Comparison of ENCODE assay signal across 8 cellular contexts in the genomic region with DNA sequence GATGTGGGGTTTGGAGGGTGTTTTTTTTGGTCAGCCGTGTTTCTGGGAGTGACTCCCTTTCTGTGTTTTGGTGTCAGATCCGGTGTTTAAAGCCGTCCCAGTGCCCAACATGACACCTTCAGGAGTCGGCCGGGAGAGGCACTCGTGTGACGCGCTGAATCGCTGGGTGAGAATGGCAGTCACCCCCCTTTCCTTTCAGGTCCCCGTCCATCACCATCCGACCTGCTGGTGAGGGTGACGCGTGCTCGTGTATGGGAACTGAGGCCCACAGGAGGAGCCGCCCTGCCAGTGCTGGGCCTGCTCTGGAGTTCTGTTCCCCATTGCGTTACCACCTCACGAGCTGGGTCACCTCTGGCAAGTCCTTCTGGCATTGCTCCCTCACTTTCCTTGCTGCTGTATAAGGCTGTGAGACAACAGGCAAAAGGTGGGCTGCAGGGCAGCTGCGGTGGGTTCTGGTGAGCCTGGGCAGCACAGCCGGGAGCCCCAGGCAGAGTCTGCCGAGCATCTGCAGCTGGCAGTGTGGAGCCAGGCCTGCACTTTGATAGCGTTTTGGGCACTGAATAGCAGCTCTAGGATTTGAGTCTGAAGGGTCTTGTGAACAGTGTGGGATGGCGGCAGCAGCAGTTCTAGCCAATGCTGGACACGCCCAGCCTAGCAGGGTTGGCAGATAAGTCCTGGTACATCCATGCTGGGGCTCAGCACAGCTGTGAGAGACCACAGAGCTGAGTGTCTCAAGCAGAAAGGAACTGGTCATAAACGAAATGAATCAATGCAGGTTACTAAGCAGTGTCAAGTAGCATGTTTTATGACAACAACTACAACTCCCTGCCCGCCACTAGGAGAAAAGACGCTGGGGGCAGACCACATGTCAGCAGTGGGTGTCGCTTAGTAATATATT. TPM values are rescaled to one million over a fixed set of nuclear protein-coding genes. Genes with fewer than 3 reads are reported as not detected.
DNase-seq lines count a peak whose midpoint lies in the region; ATAC-seq and TF ChIP-seq lines count a peak whose summit lies in the region.
"Not testable (repeated sequence)": the region's sequence is repeated elsewhere in the genome, so short reads cannot be mapped to it uniquely, and the experiment has no call there.

No MANE protein-coding gene starts in this region.

- H3K9me3 ChIP-seq in PC-3 (ENCODE audit: low read length); mesodermal cell (ENCODE audit: control insufficient read depth, low read length); upper lobe of right lung: not testable (repeated sequence)

- not testable (repeated sequence) for H3K27ac ChIP-seq in PC-3 (ENCODE audit: low read length); upper lobe of right lung
- H3K27ac ChIP-seq in dorsolateral prefrontal cortex (peak overlapping the region in 49 of 59 donors; percentile 0 to 79 (median 55)), mesodermal cell (ENCODE audit: low read depth, low read length, severe bottlenecking) (peak overlapping the region; percentile 19)

- TF ChIP-seq CTCF in PC-3 (conservative IDR thresholded peaks at IDR 0.05; ENCODE audit: low read depth, low read length); dorsolateral prefrontal cortex (IDR thresholded peaks at IDR 0.05 in 54 of 56, conservative IDR thresholded peaks at IDR 0.05 in 2 of 56; ENCODE audit: low read depth in 1 of 56, partially characterized antibody in 56 of 56); upper lobe of right lung (IDR thresholded peaks at IDR 0.05): not testable (repeated sequence)

- intact Hi-C loops in PC-3 (cut with micrococcal nuclease); dorsolateral prefrontal cortex (cut with DNase I); Right ventricle myocardium inferior (cut with DNase I); sciatic nerve (cut with DNase I); upper lobe of right lung (cut with DNase I): not testable (repeated sequence)

- H3K9me3 Mint-ChIP-seq in activated T-cell treated with anti-CD3 and anti-CD28 coated beads, Interleukin-2, amount 50 U/mL, for 72 hours = not testable (repeated sequence)

- ATAC-seq in PC-3 (peak; percentile 39), Right ventricle myocardium inferior (peak; percentile 14), sciatic nerve (peak; percentile 44), upper lobe of right lung (peak; percentile 10)
- ATAC-seq in activated T-cell treated with anti-CD3 and anti-CD28 coated beads, Interleukin-2, amount 50 U/mL, for 72 hours (replicated peaks in 1 of 2) = peak; percentile 18 to 29

- H3K36me3 ChIP-seq in PC-3 (ENCODE audit: low read depth, low read length) (peaks cover 22% of the 10 kb centered on the region), mesodermal cell (ENCODE audit: control insufficient read depth, insufficient read depth, low read length) (peaks cover 88% of the 10 kb centered on the region), upper lobe of right lung (peaks cover 92% of the 10 kb centered on the region)

- BruUV-seq in PC-3 (replicated peaks; lab: Mats Ljungman, UMichigan) = not testable (repeated sequence)

- H3K9me2 ChIP-seq in PC-3 (replicated peaks; ENCODE audit: low read length) = not testable (repeated sequence)

- not testable (repeated sequence) for H2AFZ ChIP-seq in PC-3 (ENCODE audit: low read length)

- not testable (repeated sequence) for H3K27ac Mint-ChIP-seq in activated T-cell treated with anti-CD3 and anti-CD28 coated beads, Interleukin-2, amount 50 U/mL, for 72 hours

- not testable (repeated sequence) for H3K4me1 Mint-ChIP-seq in activated T-cell treated with anti-CD3 and anti-CD28 coated beads, Interleukin-2, amount 50 U/mL, for 72 hours (ENCODE audit: low read depth)

- not testable (repeated sequence) for H3K79me2 ChIP-seq in PC-3 (ENCODE audit: low read length)

- not testable (repeated sequence) for H3K4me3 Mint-ChIP-seq in activated T-cell treated with anti-CD3 and anti-CD28 coated beads, Interleukin-2, amount 50 U/mL, for 72 hours

- H3K4me1 ChIP-seq in PC-3 (ENCODE audit: insufficient read depth, low read length); upper lobe of right lung: not testable (repeated sequence)
- peaks cover 11% of the 10 kb centered on the region for H3K4me1 ChIP-seq in mesodermal cell (ENCODE audit: control insufficient read depth, insufficient read depth, low read length, poor library complexity, severe bottlenecking)

- not testable (repeated sequence) for H3K4me3 ChIP-seq in PC-3 (ENCODE audit: low read length); mesodermal cell (ENCODE audit: extremely low read depth, insufficient read depth, low read length, poor library complexity, severe bottlenecking); upper lobe of right lung
- peak overlapping the region in 6 of 59 donors; percentile 7 to 20 (median 12) for H3K4me3 ChIP-seq in dorsolateral prefrontal cortex

- CTCF ChIA-PET in PC-3 (lab: Charles Lee) = not testable (repeated sequence)

- not testable (repeated sequence) for H3K27me3 ChIP-seq in PC-3 (ENCODE audit: low read length); dorsolateral prefrontal cortex; upper lobe of right lung

- POLR2A ChIA-PET in PC-3 (lab: Charles Lee; ENCODE audit: unreplicated experiment) = not testable (repeated sequence)

- peak; percentile 52 for DNase-seq in EL
- not testable (repeated sequence) for DNase-seq in PC-3; activated T-cell treated with anti-CD3 and anti-CD28 coated beads, Interleukin-2, amount 50 U/mL, for 72 hours; Right ventricle myocardium inferior (ENCODE audit: missing footprints); sciatic nerve (ENCODE audit: low spot score)
- DNase-seq in dorsolateral prefrontal cortex = peak in 3 of 10 donors; percentile 45 to 54 (median 54)
- DNase-seq in upper lobe of right lung = peak; percentile 67

- not testable (repeated sequence) for H3K27me3 Mint-ChIP-seq in activated T-cell treated with anti-CD3 and anti-CD28 coated beads, Interleukin-2, amount 50 U/mL, for 72 hours (ENCODE audit: low read depth)

- H4K20me1 ChIP-seq in PC-3 (ENCODE audit: low read length) = not testable (repeated sequence)

- not testable (repeated sequence) for H3K4me2 ChIP-seq in PC-3 (ENCODE audit: low read length)

- WGBS in mesodermal cell (ENCODE audit: insufficient coverage in 2 of 2), 2 experiments = 92 to 96% methylated on average over 19 to 20 of the region's 27 CpGs

- not testable (repeated sequence) for H3F3A ChIP-seq in PC-3 (ENCODE audit: low read length, unreplicated experiment)

- peaks cover 8 to 18% of the 10 kb centered on the region in 2 donors for H3K36me3 Mint-ChIP-seq in activated T-cell treated with anti-CD3 and anti-CD28 coated beads, Interleukin-2, amount 50 U/mL, for 72 hours (ENCODE audit: insufficient read depth in 2 of 2)

- H3K9ac ChIP-seq in PC-3 (ENCODE audit: low read length) = not testable (repeated sequence)

RNA-seq across cellular contexts. Expression of gene NTAN1, which starts 26.8 kb away (rescaled TPM):
- total RNA-seq in PC-3 (2014; rRNA removed) (23.8 and 32.0 TPM in 2 replicates), dorsolateral prefrontal cortex (10 to 100 TPM; 18.5 to 48.8 (median 31.9) TPM), Right ventricle myocardium inferior (26.0 TPM), sciatic nerve (47.4 TPM), upper lobe of right lung (38.4 TPM)
- 10 to 100 TPM; 37.8 to 39.1 TPM for total RNA-seq in activated T-cell treated with anti-CD3 and anti-CD28 coated beads, Interleukin-2, amount 50 U/mL, for 72 hours
- polyA plus RNA-seq in mesodermal cell (2013, experiment 1 of 2) = 108 TPM
- 100 TPM for polyA plus RNA-seq in mesodermal cell (2013, experiment 2 of 2)

RNA-seq across cellular contexts. Expression of gene PDXDC1, which starts 54.2 kb away (rescaled TPM):
- total RNA-seq in PC-3 (2014; rRNA removed) (62.6 and 75.4 TPM in 2 replicates), dorsolateral prefrontal cortex (10 to 100 TPM; 42.5 to 87.3 (median 63.6) TPM), Right ventricle myocardium inferior (79.0 TPM), sciatic nerve (58.6 TPM), upper lobe of right lung (100 TPM)
- total RNA-seq in activated T-cell treated with anti-CD3 and anti-CD28 coated beads, Interleukin-2, amount 50 U/mL, for 72 hours = 10 to 100 TPM; 68.8 to 86.1 TPM
- polyA plus RNA-seq in mesodermal cell (2013, experiment 1 of 2) = 60.9 TPM
- 66.5 TPM for polyA plus RNA-seq in mesodermal cell (2013, experiment 2 of 2)
